11 cellular contexts compared by ENCODE assay signal in genomic region chr3:39637807-39638206, GRCh38.
DNase-seq lines count a peak whose midpoint lies in the region; TF ChIP-seq lines count a peak whose summit lies in the region.
"Had no signal": no experiment of that assay in that cellular context is flagged by ENCODE, and none has a peak within 500 bp of the region (broad histone marks: within the 10 kb centered on the region; RNA-seq: fewer than 3 reads in every experiment).

No MANE protein-coding gene starts in this region.

- TF ChIP-seq CTCF in endodermal cell (conservative IDR thresholded peaks at IDR 0.05) = peak; percentile 61
- TF ChIP-seq CTCF in left ventricle myocardium inferior (IDR thresholded peaks at IDR 0.05; ENCODE audit: borderline replicate concordance) = no peak

- H3K27me3 ChIP-seq in endodermal cell (ENCODE audit: control insufficient read depth, insufficient read depth, low read length, poor library complexity, severe bottlenecking) (no peaks in the 10 kb centered on the region), left ventricle myocardium inferior (ENCODE audit: low read depth) (peaks cover 15% of the 10 kb centered on the region)

- H3K9me3 ChIP-seq in endodermal cell (ENCODE audit: control insufficient read depth, low read length) (no peaks in the 10 kb centered on the region), left ventricle myocardium inferior (replicated peaks) (no peaks in the 10 kb centered on the region)

- no peaks in the 10 kb centered on the region for H3K36me3 Mint-ChIP-seq in endodermal cell (ENCODE audit: low read depth)

- H3K27me3 Mint-ChIP-seq in endodermal cell (ENCODE audit: insufficient read depth) = peaks cover 3% of the 10 kb centered on the region

- in situ Hi-C loops in G401 (cut with HindIII; ENCODE audit: low sequenced_read_pairs) = no loop called here

- peaks cover 9% of the 10 kb centered on the region for H3K9me3 Mint-ChIP-seq in endodermal cell
- H3K9me3 Mint-ChIP-seq: nephron progenitor cell had no signal

- no peaks in the 10 kb centered on the region for H3K36me3 ChIP-seq in endodermal cell (ENCODE audit: control insufficient read depth, insufficient read depth, low read length)
- no peaks in the 10 kb centered on the region for H3K36me3 ChIP-seq in left ventricle myocardium inferior

- 93% methylated on average over 1 of the region's 1 CpG; no CpG with 5 or more reads in 1 of the 2 experiments for WGBS in endodermal cell (ENCODE audit: insufficient coverage in 1 of 2, insufficient read length in 1 of 2), 2 experiments

- no peak overlapping the region for H3K4me3 Mint-ChIP-seq in endodermal cell
- H3K4me3 Mint-ChIP-seq: nephron progenitor cell had no signal

- H3K27ac ChIP-seq in endodermal cell (ENCODE audit: low read depth, low read length) (no peak overlapping the region), left ventricle myocardium inferior (replicated peaks) (no peak overlapping the region)
- H3K27ac ChIP-seq: KMS-11 had no signal

- intact Hi-C loops in left ventricle myocardium inferior (cut with micrococcal nuclease) = no loop called here

- peak; percentile 12 for DNase-seq in SIG-M5 treated with dmso at 0.1 percent for 504 hours (lab: John Stamatoyannopoulos, UW; ENCODE audit: unreplicated experiment)
- no peak for DNase-seq in SIG-M5 (lab: John Stamatoyannopoulos, UW)
- DNase-seq in NCI-H460 (ENCODE audit: extremely low read depth, low read depth) = peak; percentile 31
- DNase-seq in endodermal cell = no peak
- DNase-seq in pulmonary artery endothelial cell (ENCODE audit: low read depth, low spot score) = peak; percentile 66
- no peak for DNase-seq in G401 (ENCODE audit: low spot score)
- no peak for DNase-seq in left ventricle myocardium inferior
- DNase-seq in SHP77 (lab: John Stamatoyannopoulos, UW) = no peak
- DNase-seq: cortex of kidney, nephron progenitor cell had no signal

- H3K9ac ChIP-seq in endodermal cell (ENCODE audit: extremely low read depth, low read length, poor library complexity, severe bottlenecking) = no peak overlapping the region
- H3K9ac ChIP-seq: KMS-11 had no signal

- H3K27ac Mint-ChIP-seq in endodermal cell = no peak overlapping the region
- H3K27ac Mint-ChIP-seq: nephron progenitor cell had no signal

- H3K4me3 ChIP-seq in endodermal cell (ENCODE audit: low read length) (no peak overlapping the region), left ventricle myocardium inferior (no peak overlapping the region)

- H3K4me1 Mint-ChIP-seq in endodermal cell = no peaks in the 10 kb centered on the region

- H3K4me1 ChIP-seq in endodermal cell (ENCODE audit: control insufficient read depth, insufficient read depth, low read length) (no peaks in the 10 kb centered on the region), left ventricle myocardium inferior (no peaks in the 10 kb centered on the region)

Comparison
In these comparisons a context has a peak if more than half of its experiments do, and no peak if none do; other contexts are left out.
1. DNase-seq: peak in SIG-M5 treated with dmso at 0.1 percent for 504 hours (single experiment), NCI-H460 (single experiment) and pulmonary artery endothelial cell (single experiment); none in SIG-M5 (single experiment), endodermal cell (single experiment), G401 (single experiment), left ventricle myocardium inferior (single experiment) and SHP77 (0 of 2).